20 cellular contexts compared by ENCODE assay signal in genomic region chr11:10114593-10115404, GRCh38.
A peak's percentile ranks its signal among the peaks of the same experiment; 100 is the strongest.
DNase-seq lines count a peak whose midpoint lies in the region; ATAC-seq, FAIRE-seq and TF ChIP-seq lines count a peak whose summit lies in the region.
"Had no signal": no experiment of that assay in that cellular context is flagged by ENCODE, and none has a peak within 500 bp of the region (broad histone marks: within the 10 kb centered on the region; RNA-seq: fewer than 3 reads in every experiment).

No MANE protein-coding gene starts in this region.

- TF ChIP-seq RAD21 in A549 (conservative IDR thresholded peaks at IDR 0.05 in 1 of 2, IDR thresholded peaks at IDR 0.05 in 1 of 2): no peak

- H3K79me2 ChIP-seq in H9 (ENCODE audit: insufficient read depth, low read length): no peaks in the 10 kb centered on the region

- no peaks in the 10 kb centered on the region for H3K27me3 Mint-ChIP-seq in H9 (ENCODE audit: low read depth)

- H2BK12ac ChIP-seq in H9 (ENCODE audit: insufficient read length, low read depth, low read length): no peak overlapping the region

- peaks cover 9 to 11% of the 10 kb centered on the region in 2 experiments; a peak in 4 of 5 replicates for H3K9me3 Mint-ChIP-seq in H9

- H3K9me3 ChIP-seq in A549 (no peaks in the 10 kb centered on the region), H9 (ENCODE audit: control insufficient read depth, low read depth, low read length) (no peaks in the 10 kb centered on the region)
- H3K9me3 ChIP-seq: SJCRH30 had no signal

- H4K91ac ChIP-seq in H9 (ENCODE audit: insufficient read length, low read depth, low read length): no peak overlapping the region

- no peak overlapping the region for H3K4me3 Mint-ChIP-seq in H9
- H3K4me3 Mint-ChIP-seq: CD14-positive monocyte had no signal

- no peak overlapping the region for H2BK20ac ChIP-seq in H9 (ENCODE audit: low read depth, low read length, poor library complexity, severe bottlenecking)

- no peaks in the 10 kb centered on the region for H3K23me2 ChIP-seq in H9 (ENCODE audit: insufficient read length, low read depth, low read length, poor library complexity, severe bottlenecking)

- no peak overlapping the region for H3K18ac ChIP-seq in H9 (ENCODE audit: insufficient read length, low read depth, low read length)

- no peak overlapping the region for H3K4ac ChIP-seq in H9 (ENCODE audit: low read depth, low read length)

- peaks cover 8 to 9% of the 10 kb centered on the region in 2 experiments for H3K4me1 Mint-ChIP-seq in H9

- H2BK15ac ChIP-seq in H9 (ENCODE audit: low read depth, low read length): no peak overlapping the region

- no peak for TF ChIP-seq POLR2A in A549 (IDR thresholded peaks at IDR 0.05; ENCODE audit: low read length)

- H4K5ac ChIP-seq in H9 (ENCODE audit: insufficient read length, low read depth, low read length): no peak overlapping the region

- no peak for FAIRE-seq in A549 (lab: Jason Lieb, UNC)
- FAIRE-seq: GM12891, GM19239, HTR-8/SVneo had no signal

- H2BK5ac ChIP-seq in H9 (ENCODE audit: insufficient read length, low read length): no peak overlapping the region

- H3K27ac Mint-ChIP-seq in H9: no peak overlapping the region

- POLR2A ChIA-PET in A549 (lab: Yijun Ruan, JAX): no interaction called here

- TF ChIP-seq EP300 in A549 (IDR thresholded peaks at IDR 0.05): no peak

- peaks cover 5 to 15% (median 10%) of the 10 kb centered on the region in 3 experiments; a peak in 6 of 7 replicates for H3K36me3 Mint-ChIP-seq in H9 (ENCODE audit: insufficient read depth in 1 of 3, low read depth in 3 of 3)

- H3K4me2 ChIP-seq in A549: no peak overlapping the region
- no peak overlapping the region for H3K4me2 ChIP-seq in H9 (ENCODE audit: insufficient read depth, insufficient read length, low read length)

- CTCF ChIA-PET in A549 (lab: Yijun Ruan, JAX): no interaction called here

- H3K4me3 ChIP-seq in A549: no peak overlapping the region
- H3K4me3 ChIP-seq: SJCRH30 had no signal

- no peaks in the 10 kb centered on the region for H3K27me3 ChIP-seq in H9 (ENCODE audit: insufficient read depth, low read length)
- H3K27me3 ChIP-seq: SJCRH30 had no signal

- no peak overlapping the region for H4K8ac ChIP-seq in H9 (replicated peaks; ENCODE audit: insufficient read length, low read depth, low read length)

- H3K79me1 ChIP-seq in H9 (ENCODE audit: insufficient read depth, low read depth, low read length, poor library complexity, severe bottlenecking): no peaks in the 10 kb centered on the region

- H3K23ac ChIP-seq in H9 (ENCODE audit: insufficient read length, low read depth, low read length): no peak overlapping the region

- no peak overlapping the region for H2AK5ac ChIP-seq in H9 (ENCODE audit: insufficient read length, low read length)

- H3T11ph ChIP-seq in H9 (ENCODE audit: low read length): peak overlapping the region; percentile 67

- WGBS in A549 (ENCODE audit: missing lambda C conversion rate): 62% methylated on average over 3 of the region's 3 CpGs
- no CpG with 5 or more reads among the region's 3 CpGs for WGBS in H9 (ENCODE audit: extremely low coverage, insufficient read length, low lambda C conversion rate)

- no peak for DNase-seq in A549 (ENCODE audit: low read depth in 1 of 2, low spot score in 1 of 2)
- DNase-seq in H9: no peak
- peak; percentile 6 for DNase-seq in RPMI7951 (ENCODE audit: low read depth)
- peak; percentile 38 for DNase-seq in fibroblast of peridontal ligament (ENCODE audit: extremely low read depth)
- no peak for DNase-seq in NCI-H1436 treated with DMSO at 0.1 percent for 48 hours (lab: John Stamatoyannopoulos, UW)
- no peak for DNase-seq in NCI-H510A (lab: John Stamatoyannopoulos, UW)
- DNase-seq in NCI-H2107 (lab: John Stamatoyannopoulos, UW): no peak
- no peak for DNase-seq in dermis blood vessel endothelial cell
- DNase-seq: 8988T, COR-L47, KG1, NCI-H1930, NCI-H524, RPMI8226 had no signal

- no peak for ATAC-seq in A549
- ATAC-seq: HCT116 had no signal

- no peak overlapping the region for H3K9ac ChIP-seq in H9 (ENCODE audit: extremely low read depth, insufficient read length, low read length)

- no peaks in the 10 kb centered on the region for H4K20me1 ChIP-seq in H9 (ENCODE audit: control insufficient read depth, insufficient read depth, insufficient read length)

- H3K56ac ChIP-seq in H9 (ENCODE audit: insufficient read length, low read depth, low read length): no peak overlapping the region

- H3K4me1 ChIP-seq in A549 (peaks cover 21% of the 10 kb centered on the region; the same call in 2 of the 3 replicates), H9 (ENCODE audit: insufficient read depth, low read length) (no peaks in the 10 kb centered on the region; the same call in 1 of the 2 replicates)
- H3K4me1 ChIP-seq: SJCRH30 had no signal

- TF ChIP-seq CTCF in A549 (IDR thresholded peaks at IDR 0.05) (no peak), H9 (conservative IDR thresholded peaks at IDR 0.05) (no peak)

- H3K14ac ChIP-seq in H9 (ENCODE audit: insufficient read depth, low read length): no peak overlapping the region

- H2AFZ ChIP-seq in H9 (ENCODE audit: low read length): no peak overlapping the region

- H3K27ac ChIP-seq in A549 (no peak overlapping the region), H9 (ENCODE audit: insufficient read length, low read depth, low read length) (no peak overlapping the region)
- H3K27ac ChIP-seq: SJCRH30 had no signal

- H2BK120ac ChIP-seq in H9 (ENCODE audit: low read depth, low read length, poor library complexity, severe bottlenecking): no peak overlapping the region

TF ChIP-seq in A549, 52 proteins besides CTCF, POLR2A, EP300 and RAD21:
- TF ChIP-seq MAFK (IDR thresholded peaks at IDR 0.05; ENCODE audit: partially characterized antibody): peak; percentile 6
- no peak for TF ChIP-seq EHF (CRISPR knock-in tag; IDR thresholded peaks at IDR 0.05)
- no peak for TF ChIP-seq BHLHE40 (IDR thresholded peaks at IDR 0.05; ENCODE audit: low read depth, low read length)
- TF ChIP-seq RCOR1 (IDR thresholded peaks at IDR 0.05; ENCODE audit: low read depth, low read length): no peak

Comparison
In these comparisons a context has a peak if more than half of its experiments do, and no peak if none do; other contexts are left out.
1. DNase-seq: peak in RPMI7951 (single experiment) and fibroblast of peridontal ligament (single experiment); none in A549 (0 of 2), H9 (single experiment), NCI-H1436 treated with DMSO at 0.1 percent for 48 hours (single experiment), NCI-H510A (single experiment), NCI-H2107 (single experiment) and dermis blood vessel endothelial cell (single experiment).